Comparison of ENCODE assay signal across 8 cellular contexts in the genomic region with DNA sequence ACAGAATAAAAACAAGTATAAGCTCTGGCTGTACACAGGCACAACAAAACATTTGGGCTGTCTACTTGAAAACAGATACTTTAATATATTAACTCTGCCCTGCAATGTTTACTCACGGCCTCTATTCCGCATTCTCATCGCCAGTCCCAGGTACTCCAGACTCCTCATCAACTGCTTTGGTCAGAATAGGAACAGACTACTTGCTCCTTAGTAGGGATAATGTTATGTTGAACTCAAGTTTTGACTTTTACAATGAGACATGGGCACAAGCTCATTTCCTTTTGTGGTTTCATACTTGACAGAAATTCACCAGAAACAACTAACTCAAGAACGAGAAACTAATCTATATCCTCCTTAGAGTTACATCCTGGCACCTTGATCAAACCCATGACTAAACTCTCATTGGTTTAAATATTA.
A peak's percentile ranks its signal among the peaks of the same experiment; 100 is the strongest.
DNase-seq lines count a peak whose midpoint lies in the region; ATAC-seq and TF ChIP-seq lines count a peak whose summit lies in the region.

No MANE protein-coding gene starts in this region.

- no peak overlapping the region for H3K4me3 ChIP-seq in dorsolateral prefrontal cortex

- peak; percentile 63 for ATAC-seq in GM18505 (IDR thresholded peaks at IDR 0.05; ENCODE audit: unreplicated experiment)
- ATAC-seq in GM21447 (IDR thresholded peaks at IDR 0.05; ENCODE audit: unreplicated experiment) = peak; percentile 69
- peak; percentile 52 for ATAC-seq in HG03520 (IDR thresholded peaks at IDR 0.05; ENCODE audit: unreplicated experiment)

- DNase-seq in fibroblast of gingiva (ENCODE audit: low read depth) (peak; percentile 25), kidney glomerular epithelial cell (lab: John Stamatoyannopoulos, UW) (no peak), NCI-H2227 treated with DMSO at 0.1 percent for 48 hours (lab: John Stamatoyannopoulos, UW) (no peak), dorsolateral prefrontal cortex (no peak), NCI-H748 (lab: John Stamatoyannopoulos, UW; ENCODE audit: unreplicated experiment) (no peak)

- no peak overlapping the region for H3K27ac ChIP-seq in dorsolateral prefrontal cortex

- no peak for TF ChIP-seq CTCF in dorsolateral prefrontal cortex (IDR thresholded peaks at IDR 0.05 in 54 of 56, conservative IDR thresholded peaks at IDR 0.05 in 2 of 56; ENCODE audit: low read depth in 1 of 56, partially characterized antibody in 56 of 56)

- H3K27me3 ChIP-seq in dorsolateral prefrontal cortex = no peaks in the 10 kb centered on the region

- intact Hi-C loops in dorsolateral prefrontal cortex (cut with DNase I) = no loop called here

- TF ChIP-seq POLR2A in GM18505 (IDR thresholded peaks at IDR 0.05; ENCODE audit: borderline replicate concordance, extremely low read depth, insufficient read depth, insufficient read length) = no peak
